Comparison of ENCODE assay signal across 13 cellular contexts in genomic region chr22:22161924-22162851, GRCh38.
A peak's percentile ranks its signal among the peaks of the same experiment; 100 is the strongest.
DNase-seq lines count a peak whose midpoint lies in the region; ATAC-seq, FAIRE-seq and TF ChIP-seq lines count a peak whose summit lies in the region.
"Had no signal": no experiment of that assay in that cellular context is flagged by ENCODE, and none has a peak within 500 bp of the region (broad histone marks: within the 10 kb centered on the region; RNA-seq: fewer than 3 reads in every experiment).

No MANE protein-coding gene starts in this region.

- ATAC-seq in GM19328 (IDR thresholded peaks at IDR 0.05; ENCODE audit: unreplicated experiment) (peak; percentile 71), HG02870 (IDR thresholded peaks at IDR 0.05; ENCODE audit: unreplicated experiment) (peak; percentile 71)

- TF ChIP-seq POLR2A in H54 (IDR thresholded peaks at IDR 0.05; ENCODE audit: low read depth, low read length), result no peak

- FAIRE-seq in H54 (lab: Jason Lieb, UNC), result no peak

- H3K27ac ChIP-seq in caudate nucleus (ENCODE audit: low read depth, low read length), result no peak overlapping the region
- H3K27ac ChIP-seq: cardiac muscle cell had no signal

- DNase-seq in GM10266 (ENCODE audit: extremely low spot score), result peak; percentile 7
- peak; percentile 0 for DNase-seq in NCI-H526 treated with DMSO at 0.1 percent for 48 hours (lab: John Stamatoyannopoulos, UW)
- no peak for DNase-seq in caudate nucleus (lab: John Stamatoyannopoulos, UW)
- DNase-seq in H54 (ENCODE audit: insufficient read length, low spot score), result no peak
- DNase-seq in cerebellar cortex (ENCODE audit: low spot score), result no peak
- DNase-seq in SKM-1 treated with dmso at 0.1 percent for 144 hours (lab: John Stamatoyannopoulos, UW; ENCODE audit: unreplicated experiment), result no peak
- DNase-seq: activated T-cell treated with anti-CD3 and anti-CD28 coated beads, Interleukin-2, amount 50 U/mL, for 24 hours; KG1; NCI-H446; T-helper 1 cell had no signal

- TF ChIP-seq CTCF in GM10266 (IDR thresholded peaks at IDR 0.05; ENCODE audit: control insufficient read depth, insufficient read depth, low read depth, missing control alignments), result no peak

Comparison
In these comparisons a context has a peak if more than half of its experiments do, and no peak if none do; other contexts are left out.
1. DNase-seq: peak in GM10266 (single experiment) and NCI-H526 treated with DMSO at 0.1 percent for 48 hours (single experiment); none in caudate nucleus (0 of 61), H54 (single experiment), cerebellar cortex (single experiment) and SKM-1 treated with dmso at 0.1 percent for 144 hours (single experiment).